Comparison of ENCODE assay signal across 18 cellular contexts in genomic region chr9:108521063-108521462, GRCh38.
DNase-seq lines count a peak whose midpoint lies in the region; ATAC-seq and TF ChIP-seq lines count a peak whose summit lies in the region.
"Had no signal": no experiment of that assay in that cellular context is flagged by ENCODE, and none has a peak within 500 bp of the region (broad histone marks: within the 10 kb centered on the region; RNA-seq: fewer than 3 reads in every experiment).

No MANE protein-coding gene starts in this region.

- H3K9me3 ChIP-seq in breast epithelium, result no peaks in the 10 kb centered on the region
- no peaks in the 10 kb centered on the region for H3K9me3 ChIP-seq in Caco-2
- H3K9me3 ChIP-seq in adrenal gland (replicated peaks in 1 of 3), result no peaks in the 10 kb centered on the region
- H3K9me3 ChIP-seq: Peyer's patch, prostate gland had no signal

- DNase-seq in MCF 10A (ENCODE audit: unreplicated experiment) (peak; percentile 55), breast epithelium (ENCODE audit: low spot score in 2 of 2) (no peak), astrocyte of the hippocampus (ENCODE audit: low read depth, low spot score) (peak; percentile 74), foreskin keratinocyte (peak in 1 of 2 donors; percentile 48), Caco-2 (no peak), adrenal gland (no peak), NCI-H1694 treated with DMSO at 0.1 percent for 48 hours (lab: John Stamatoyannopoulos, UW) (no peak)
- DNase-seq in activated CD8-positive, alpha-beta memory T cell treated with anti-CD3 and anti-CD28 coated beads for 24 hours, result no peak
- DNase-seq: activated CD4-positive, CD25-positive, alpha-beta regulatory T cell; activated naive CD4-positive, alpha-beta T cell; CD4-positive, alpha-beta memory T cell; central memory CD4-positive, alpha-beta T cell; GDM1; naive B cell; NCI-H2081; Peyer's patch had no signal

- no peaks in the 10 kb centered on the region for H3K36me3 ChIP-seq in breast epithelium
- no peaks in the 10 kb centered on the region for H3K36me3 ChIP-seq in Caco-2 (ENCODE audit: control insufficient read depth, insufficient read depth, low read length)
- H3K36me3 ChIP-seq in adrenal gland (replicated peaks in 1 of 2), result no peaks in the 10 kb centered on the region
- H3K36me3 ChIP-seq: Peyer's patch, prostate gland had no signal

- H3K27ac ChIP-seq in breast epithelium (no peak overlapping the region), foreskin keratinocyte (no peak overlapping the region), adrenal gland (no peak overlapping the region)
- H3K27ac ChIP-seq: 22Rv1, Peyer's patch, prostate gland had no signal

- intact Hi-C loops in MCF 10A (cut with micrococcal nuclease) (no loop called here), breast epithelium (cut with DNase I; ENCODE audit: low total_unique reads) (no loop called here), Caco-2 (cut with micrococcal nuclease; ENCODE audit: unreplicated experiment) (no loop called here), adrenal gland (cut with DNase I) (no loop called here)

- H3K4me3 ChIP-seq in breast epithelium (no peak overlapping the region), Caco-2 (ENCODE audit: low read depth, low read length) (no peak overlapping the region), adrenal gland (no peak overlapping the region)
- H3K4me3 ChIP-seq: Peyer's patch, prostate gland had no signal

- WGBS in adrenal gland, 4 donors, result 87 to 88% (median 88%) methylated on average over 2 of the region's 2 CpGs

- ATAC-seq in foreskin keratinocyte, result peak; percentile 31

- no peak overlapping the region for H3K4me3 Mint-ChIP-seq in MCF 10A (ENCODE audit: unreplicated experiment)
- no peak overlapping the region for H3K4me3 Mint-ChIP-seq in Caco-2 (ENCODE audit: unreplicated experiment)
- H3K4me3 Mint-ChIP-seq: CD4-positive, alpha-beta memory T cell; naive B cell had no signal

- H3K36me3 Mint-ChIP-seq in MCF 10A (ENCODE audit: insufficient read depth, unreplicated experiment) (no peaks in the 10 kb centered on the region), Caco-2 (ENCODE audit: insufficient read depth, unreplicated experiment) (no peaks in the 10 kb centered on the region)
- H3K36me3 Mint-ChIP-seq: CD4-positive, alpha-beta memory T cell; naive B cell had no signal

- H3K27ac Mint-ChIP-seq in MCF 10A (ENCODE audit: low read depth, unreplicated experiment) (no peak overlapping the region), Caco-2 (ENCODE audit: unreplicated experiment) (no peak overlapping the region)
- H3K27ac Mint-ChIP-seq: CD4-positive, alpha-beta memory T cell had no signal

- BruUV-seq in MCF 10A (replicated peaks; lab: Mats Ljungman, UMichigan) (no TSS peak), Caco-2 (replicated peaks; lab: Mats Ljungman, UMichigan) (no TSS peak)

- H3K27me3 Mint-ChIP-seq in MCF 10A (ENCODE audit: insufficient read depth, unreplicated experiment) (no peaks in the 10 kb centered on the region), Caco-2 (ENCODE audit: insufficient read depth, unreplicated experiment) (peaks cover 13% of the 10 kb centered on the region)

- no peaks in the 10 kb centered on the region for H3K9me3 Mint-ChIP-seq in MCF 10A (ENCODE audit: unreplicated experiment)
- no peaks in the 10 kb centered on the region for H3K9me3 Mint-ChIP-seq in Caco-2 (ENCODE audit: unreplicated experiment)
- H3K9me3 Mint-ChIP-seq: naive B cell had no signal

- CTCF ChIA-PET in MCF 10A (lab: Yijun Ruan, JAX), result interaction anchor here (1.1 kb wide), 1 partner anchor 12 kb away, joined by 5 read pairs; no protein-coding TSS in a partner anchor
- CTCF ChIA-PET in Caco-2 (lab: Charles Lee), result no interaction called here

- H3K4me1 ChIP-seq in breast epithelium (no peaks in the 10 kb centered on the region), foreskin keratinocyte (peaks cover 6% of the 10 kb centered on the region), Caco-2 (no peaks in the 10 kb centered on the region), adrenal gland (replicated peaks in 1 of 2) (no peaks in the 10 kb centered on the region)
- H3K4me1 ChIP-seq: Peyer's patch, prostate gland had no signal

- H3K4me1 Mint-ChIP-seq in MCF 10A (ENCODE audit: insufficient read depth, unreplicated experiment), result peaks cover 9% of the 10 kb centered on the region
- H3K4me1 Mint-ChIP-seq in Caco-2 (ENCODE audit: low read depth, unreplicated experiment), result no peaks in the 10 kb centered on the region
- H3K4me1 Mint-ChIP-seq: CD4-positive, alpha-beta memory T cell; naive B cell had no signal

- H3K27me3 ChIP-seq in breast epithelium (no peaks in the 10 kb centered on the region), foreskin keratinocyte (no peaks in the 10 kb centered on the region), Caco-2 (replicated peaks; ENCODE audit: control insufficient read depth, insufficient read depth, low read length) (no peaks in the 10 kb centered on the region; the same call in 1 of the 2 replicates), adrenal gland (no peaks in the 10 kb centered on the region)
- H3K27me3 ChIP-seq: Peyer's patch had no signal

- TF ChIP-seq POLR2A in breast epithelium (IDR thresholded peaks at IDR 0.05), result no peak
- TF ChIP-seq POLR2A in adrenal gland (IDR thresholded peaks at IDR 0.05), result no peak

- TF ChIP-seq CTCF in MCF 10A (IDR thresholded peaks at IDR 0.05; ENCODE audit: unreplicated experiment) (no peak), breast epithelium (IDR thresholded peaks at IDR 0.05) (no peak), foreskin keratinocyte (conservative IDR thresholded peaks at IDR 0.05) (no peak), Caco-2 (IDR thresholded peaks at IDR 0.05; ENCODE audit: insufficient read depth in 1 of 2, low read depth in 1 of 2, low read length in 1 of 2, severe bottlenecking in 1 of 2, unreplicated experiment in 1 of 2) (no peak), adrenal gland (IDR thresholded peaks at IDR 0.05) (no peak)

- POLR2A ChIA-PET in MCF 10A (lab: Yijun Ruan, JAX) (interaction anchor here (0.7 to 1.9 kb wide), 2 partner anchors 13 to 47 kb away, joined by 4 read pairs; no protein-coding TSS in a partner anchor), Caco-2 (lab: Charles Lee) (no interaction called here)

Comparison
In these comparisons a context has a peak if more than half of its experiments do, and no peak if none do; other contexts are left out.
1. DNase-seq: peak in MCF 10A (single experiment) and astrocyte of the hippocampus (single experiment); none in breast epithelium (0 of 2), Caco-2 (0 of 2), activated CD8-positive, alpha-beta memory T cell treated with anti-CD3 and anti-CD28 coated beads for 24 hours (single experiment), adrenal gland (0 of 7) and NCI-H1694 treated with DMSO at 0.1 percent for 48 hours (single experiment).